23 cellular contexts compared by ENCODE assay signal in the genomic region with DNA sequence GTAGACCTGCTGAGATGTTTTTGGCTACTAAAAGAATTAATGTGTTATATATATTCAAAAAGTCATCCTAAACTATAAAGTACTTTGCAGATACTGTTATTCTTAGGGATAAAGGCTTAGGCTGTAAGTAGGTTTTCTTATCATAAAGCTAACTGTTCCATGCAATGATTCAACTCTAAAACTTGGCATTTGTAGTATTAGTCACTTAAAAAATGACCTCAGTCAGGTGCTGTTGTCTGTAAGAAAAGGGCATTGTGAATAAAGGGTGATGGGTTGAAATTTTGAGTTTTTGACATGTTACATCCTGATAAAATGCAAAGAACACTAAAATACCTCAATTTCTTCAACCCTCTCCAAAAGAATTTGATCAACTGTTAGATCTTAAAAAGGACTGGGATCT. TPM values are rescaled to one million over a fixed set of nuclear protein-coding genes. Genes with fewer than 3 reads are reported as not detected.
DNase-seq lines count a peak whose midpoint lies in the region; ATAC-seq and TF ChIP-seq lines count a peak whose summit lies in the region.
"Had no signal": no experiment of that assay in that cellular context is flagged by ENCODE, and none has a peak within 500 bp of the region (broad histone marks: within the 10 kb centered on the region; RNA-seq: fewer than 3 reads in every experiment).

No MANE protein-coding gene starts in this region.

- ATAC-seq in foreskin keratinocyte, result peak; percentile 63
- no peak for ATAC-seq in HG03442 (IDR thresholded peaks at IDR 0.05; ENCODE audit: unreplicated experiment)
- ATAC-seq: activated T-cell treated with anti-CD3 and anti-CD28 coated beads, Interleukin-2, amount 50 U/mL, for 4 hours; Panc1 had no signal

- H3K4me1 ChIP-seq in adrenal gland (replicated peaks in 1 of 2) (peaks cover 5% of the 10 kb centered on the region in 2 donors), foreskin keratinocyte (no peaks in the 10 kb centered on the region)
- H3K4me1 ChIP-seq: BLaER1, lower lobe of right lung had no signal

- H3K36me3 ChIP-seq in adrenal gland (replicated peaks in 1 of 2), result no peaks in the 10 kb centered on the region
- H3K36me3 ChIP-seq: BLaER1, lower lobe of right lung, neutrophil had no signal

- H3K27me3 ChIP-seq in adrenal gland (no peaks in the 10 kb centered on the region), foreskin keratinocyte (no peaks in the 10 kb centered on the region)
- H3K27me3 ChIP-seq: BLaER1, neutrophil had no signal

- H3K27ac ChIP-seq in adrenal gland (peak overlapping the region in 3 of 5 donors; percentile 35 to 59 (median 37)), foreskin keratinocyte (no peak overlapping the region)
- H3K27ac ChIP-seq: BLaER1, HL-60, lower lobe of right lung, neutrophil had no signal

- TF ChIP-seq POLR2A in adrenal gland (IDR thresholded peaks at IDR 0.05), result no peak

- intact Hi-C loops in adrenal gland (cut with DNase I), result no loop called here

- H3K9me3 ChIP-seq in adrenal gland (replicated peaks in 1 of 3), result no peaks in the 10 kb centered on the region
- H3K9me3 ChIP-seq: BLaER1, lower lobe of right lung, neutrophil had no signal

- DNase-seq in A172 (ENCODE audit: low spot score) (peak; percentile 78), HT1080 (ENCODE audit: low read depth) (peak; percentile 75), adrenal gland (no peak), foreskin keratinocyte (peak; percentile 32 to 61), T-helper 1 cell (no peak), NCI-H1105 treated with DMSO at 0.1 percent for 48 hours (lab: John Stamatoyannopoulos, UW) (no peak)
- no peak for DNase-seq in stimulated activated CD8-positive, alpha-beta memory T cell treated with anti-CD3 and anti-CD28 coated beads, Interleukin-4, amount 100 ng/mL, for 48 hours
- DNase-seq: activated CD4-positive, CD25-positive, alpha-beta regulatory T cell treated with anti-CD3 and anti-CD28 coated beads, Interleukin-2, amount 50 U/mL, for 72 hours; activated naive CD4-positive, alpha-beta T cell treated with anti-CD3 and anti-CD28 coated beads, Interleukin-2, amount 50 U/mL, for 16 hours; activated T-cell treated with anti-CD3 and anti-CD28 coated beads, Interleukin-2, amount 50 U/mL, for 4 hours; Calu3; cortex of kidney; lower lobe of right lung; MV-4-11; NCI-H187; NCI-H82; T1000 had no signal

- H3K4me3 ChIP-seq in adrenal gland, result no peak overlapping the region
- H3K4me3 ChIP-seq: BLaER1, lower lobe of right lung had no signal

- TF ChIP-seq CTCF in adrenal gland (IDR thresholded peaks at IDR 0.05) (no peak), foreskin keratinocyte (conservative IDR thresholded peaks at IDR 0.05) (no peak)

RNA-seq across cellular contexts. Expression of a gene that starts 32.9 kb away (rescaled TPM):
- total RNA-seq in A172 (2014; rRNA removed; shearing (Covaris generic)), result not detected in 2 replicates
- not detected in 2 replicates for total RNA-seq in HT1080 (2014; rRNA removed; shearing (Covaris generic))
- not detected in 2 replicates for polyA plus RNA-seq in HT1080 (2015; cell fraction: cytosol; rRNA removed)
- not detected in 2 replicates for polyA plus RNA-seq in HT1080 (2015; cell fraction: nucleus; rRNA removed)
- under 1 TPM in 6 of 8 donors, not detected in 2; 0.07 to 0.48 (median 0.18) TPM for total RNA-seq in adrenal gland
- polyA plus RNA-seq in adrenal gland, result under 1 TPM; 0.24 to 0.40 (median 0.38) TPM
- 0.14 TPM in 1 of 2 replicates, not detected in the other for total RNA-seq in foreskin keratinocyte
- 0.06 TPM in 1 of 2 replicates, not detected in the other for polyA plus RNA-seq in foreskin keratinocyte
- total RNA-seq: activated T-cell treated with anti-CD3 and anti-CD28 coated beads, Interleukin-2, amount 50 U/mL, for 4 hours; G401 had no signal

RNA-seq across cellular contexts. Expression of a gene that starts 55.4 kb away (rescaled TPM):
- 79.9 and 84.1 TPM in 2 replicates for total RNA-seq in A172 (2014; rRNA removed; shearing (Covaris generic))
- total RNA-seq in HT1080 (2014; rRNA removed; shearing (Covaris generic)), result 33.5 and 39.5 TPM in 2 replicates
- polyA plus RNA-seq in HT1080 (2015; cell fraction: cytosol; rRNA removed), result 48.5 and 57.0 TPM in 2 replicates
- polyA plus RNA-seq in HT1080 (2015; cell fraction: nucleus; rRNA removed), result 31.0 and 42.2 TPM in 2 replicates
- total RNA-seq in adrenal gland, result 100 to 1,000 TPM in 4 of 8 donors, 10 to 100 TPM in 4; 57.8 to 160 (median 105) TPM
- polyA plus RNA-seq in adrenal gland, result 10 to 100 TPM; 46.4 to 88.0 (median 50.9) TPM
- 51.5 and 52.0 TPM in 2 replicates for total RNA-seq in foreskin keratinocyte
- 26.0 and 29.8 TPM in 2 replicates for polyA plus RNA-seq in foreskin keratinocyte

RNA-seq across cellular contexts. Expression of a gene that starts 55.8 kb away (rescaled TPM):
- 112 and 161 TPM in 2 replicates for total RNA-seq in A172 (2014; rRNA removed; shearing (Covaris generic))
- total RNA-seq in HT1080 (2014; rRNA removed; shearing (Covaris generic)), result 35.8 and 46.0 TPM in 2 replicates
- 44.9 and 46.1 TPM in 2 replicates for polyA plus RNA-seq in HT1080 (2015; cell fraction: cytosol; rRNA removed)
- polyA plus RNA-seq in HT1080 (2015; cell fraction: nucleus; rRNA removed), result 14.8 and 17.1 TPM in 2 replicates
- total RNA-seq in adrenal gland (100 to 1,000 TPM in 5 of 8 donors, 10 to 100 TPM in 3; 68.3 to 157 (median 111) TPM), foreskin keratinocyte (38.9 and 49.8 TPM in 2 replicates)
- polyA plus RNA-seq in adrenal gland (100 to 1,000 TPM in 1 of 3 donors, 10 to 100 TPM in 2; 50.0 to 173 (median 84.4) TPM), foreskin keratinocyte (57.0 and 69.7 TPM in 2 replicates)

Comparison
In these comparisons a context has a peak if more than half of its experiments do, and no peak if none do; other contexts are left out.
1. DNase-seq: peak in A172 (single experiment), HT1080 (single experiment) and foreskin keratinocyte (2 of 2); none in adrenal gland (0 of 7), T-helper 1 cell (0 of 5), NCI-H1105 treated with DMSO at 0.1 percent for 48 hours (single experiment) and stimulated activated CD8-positive, alpha-beta memory T cell treated with anti-CD3 and anti-CD28 coated beads, Interleukin-4, amount 100 ng/mL, for 48 hours (single experiment).